11 cellular contexts compared by ENCODE assay signal in genomic region chr6:165615629-165616028, GRCh38. TPM values are rescaled to one million over a fixed set of nuclear protein-coding genes. Genes with fewer than 3 reads are reported as not detected.
DNase-seq lines count a peak whose midpoint lies in the region; ATAC-seq and TF ChIP-seq lines count a peak whose summit lies in the region.
"Had no signal": no experiment of that assay in that cellular context is flagged by ENCODE, and none has a peak within 500 bp of the region (broad histone marks: within the 10 kb centered on the region; RNA-seq: fewer than 3 reads in every experiment).

No MANE protein-coding gene starts in this region.

- TF ChIP-seq POLR2A in NB4 (IDR thresholded peaks at IDR 0.05; ENCODE audit: extremely low read depth, insufficient read length): no peak

- TF ChIP-seq CTCF in NB4 (IDR thresholded peaks at IDR 0.05; ENCODE audit: low read depth, low read length): no peak

- ATAC-seq in GM19395 (IDR thresholded peaks at IDR 0.05; ENCODE audit: unreplicated experiment) (peak; percentile 85), left cardiac atrium (peak; percentile 92 to 96)

- peak overlapping the region; percentile 25 for H3K4me3 ChIP-seq in NB4 (ENCODE audit: low read depth, low read length)

- DNase-seq in NB4 (ENCODE audit: low read depth) (peak; percentile 17), left cardiac atrium (no peak), substantia nigra (lab: John Stamatoyannopoulos, UW) (peak in 11 of 49 donors; percentile 4 to 55 (median 8)), DMS114 treated with DMSO at 0.1 percent for 48 hours (lab: John Stamatoyannopoulos, UW; ENCODE audit: unreplicated experiment) (no peak), NCI-H1105 (lab: John Stamatoyannopoulos, UW) (no peak), MV-4-11 (lab: John Stamatoyannopoulos, UW) (no peak), DMS 273 treated with DMSO at 0.1 percent for 48 hours (lab: John Stamatoyannopoulos, UW) (no peak)
- DNase-seq: activated naive CD4-positive, alpha-beta T cell treated with anti-CD3 and anti-CD28 coated beads, Interleukin-2, amount 10 ng/mL, durations not matched to agents 7 days and 5 days; mammary epithelial cell; stimulated activated CD4-positive, alpha-beta T cell treated with anti-CD3 and anti-CD28 coated beads, Interleukin-4, amount 100 ng/mL, for 4 hours had no signal

- peak overlapping the region; percentile 54 for H3K27ac ChIP-seq in substantia nigra (ENCODE audit: low read depth, low read length, poor library complexity, severe bottlenecking)

- intact Hi-C loops in left cardiac atrium (cut with DNase I): no loop called here

RNA-seq across cellular contexts. Expression of gene PDE10A, which starts 47.4 kb away (rescaled TPM):
- 1 to 10 TPM; 7.1 to 9.4 TPM for total RNA-seq in left cardiac atrium
- total RNA-seq: mammary epithelial cell had no signal
